Comparison of ENCODE assay signal across 1 cellular context in the genomic region with DNA sequence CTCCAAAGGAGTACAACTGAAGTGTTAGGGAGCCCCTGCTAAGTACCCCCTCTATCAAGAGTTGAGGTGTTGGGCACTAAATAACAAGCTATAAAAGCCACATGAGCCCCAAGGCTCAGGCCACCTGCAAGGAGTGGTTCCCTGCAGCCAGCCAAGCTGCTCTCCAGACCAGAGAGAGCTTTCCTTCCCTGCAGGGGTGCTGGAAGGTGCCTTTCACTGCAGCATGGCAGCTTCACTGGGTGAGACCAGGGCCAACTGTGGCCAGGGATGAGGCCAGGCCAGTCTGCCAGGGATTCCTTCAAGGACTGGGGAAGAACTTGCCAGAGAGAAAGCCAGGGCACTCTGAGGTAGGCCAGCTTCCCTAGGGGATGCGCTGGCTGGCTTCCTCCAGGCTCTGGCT.
TF ChIP-seq lines count a peak whose summit lies in the region.

No MANE protein-coding gene starts in this region.

TF ChIP-seq in GM23338, 12 proteins besides CTCF, POLR2A, EP300 and RAD21 (continued from another document):
- TF ChIP-seq, protein P1, sequence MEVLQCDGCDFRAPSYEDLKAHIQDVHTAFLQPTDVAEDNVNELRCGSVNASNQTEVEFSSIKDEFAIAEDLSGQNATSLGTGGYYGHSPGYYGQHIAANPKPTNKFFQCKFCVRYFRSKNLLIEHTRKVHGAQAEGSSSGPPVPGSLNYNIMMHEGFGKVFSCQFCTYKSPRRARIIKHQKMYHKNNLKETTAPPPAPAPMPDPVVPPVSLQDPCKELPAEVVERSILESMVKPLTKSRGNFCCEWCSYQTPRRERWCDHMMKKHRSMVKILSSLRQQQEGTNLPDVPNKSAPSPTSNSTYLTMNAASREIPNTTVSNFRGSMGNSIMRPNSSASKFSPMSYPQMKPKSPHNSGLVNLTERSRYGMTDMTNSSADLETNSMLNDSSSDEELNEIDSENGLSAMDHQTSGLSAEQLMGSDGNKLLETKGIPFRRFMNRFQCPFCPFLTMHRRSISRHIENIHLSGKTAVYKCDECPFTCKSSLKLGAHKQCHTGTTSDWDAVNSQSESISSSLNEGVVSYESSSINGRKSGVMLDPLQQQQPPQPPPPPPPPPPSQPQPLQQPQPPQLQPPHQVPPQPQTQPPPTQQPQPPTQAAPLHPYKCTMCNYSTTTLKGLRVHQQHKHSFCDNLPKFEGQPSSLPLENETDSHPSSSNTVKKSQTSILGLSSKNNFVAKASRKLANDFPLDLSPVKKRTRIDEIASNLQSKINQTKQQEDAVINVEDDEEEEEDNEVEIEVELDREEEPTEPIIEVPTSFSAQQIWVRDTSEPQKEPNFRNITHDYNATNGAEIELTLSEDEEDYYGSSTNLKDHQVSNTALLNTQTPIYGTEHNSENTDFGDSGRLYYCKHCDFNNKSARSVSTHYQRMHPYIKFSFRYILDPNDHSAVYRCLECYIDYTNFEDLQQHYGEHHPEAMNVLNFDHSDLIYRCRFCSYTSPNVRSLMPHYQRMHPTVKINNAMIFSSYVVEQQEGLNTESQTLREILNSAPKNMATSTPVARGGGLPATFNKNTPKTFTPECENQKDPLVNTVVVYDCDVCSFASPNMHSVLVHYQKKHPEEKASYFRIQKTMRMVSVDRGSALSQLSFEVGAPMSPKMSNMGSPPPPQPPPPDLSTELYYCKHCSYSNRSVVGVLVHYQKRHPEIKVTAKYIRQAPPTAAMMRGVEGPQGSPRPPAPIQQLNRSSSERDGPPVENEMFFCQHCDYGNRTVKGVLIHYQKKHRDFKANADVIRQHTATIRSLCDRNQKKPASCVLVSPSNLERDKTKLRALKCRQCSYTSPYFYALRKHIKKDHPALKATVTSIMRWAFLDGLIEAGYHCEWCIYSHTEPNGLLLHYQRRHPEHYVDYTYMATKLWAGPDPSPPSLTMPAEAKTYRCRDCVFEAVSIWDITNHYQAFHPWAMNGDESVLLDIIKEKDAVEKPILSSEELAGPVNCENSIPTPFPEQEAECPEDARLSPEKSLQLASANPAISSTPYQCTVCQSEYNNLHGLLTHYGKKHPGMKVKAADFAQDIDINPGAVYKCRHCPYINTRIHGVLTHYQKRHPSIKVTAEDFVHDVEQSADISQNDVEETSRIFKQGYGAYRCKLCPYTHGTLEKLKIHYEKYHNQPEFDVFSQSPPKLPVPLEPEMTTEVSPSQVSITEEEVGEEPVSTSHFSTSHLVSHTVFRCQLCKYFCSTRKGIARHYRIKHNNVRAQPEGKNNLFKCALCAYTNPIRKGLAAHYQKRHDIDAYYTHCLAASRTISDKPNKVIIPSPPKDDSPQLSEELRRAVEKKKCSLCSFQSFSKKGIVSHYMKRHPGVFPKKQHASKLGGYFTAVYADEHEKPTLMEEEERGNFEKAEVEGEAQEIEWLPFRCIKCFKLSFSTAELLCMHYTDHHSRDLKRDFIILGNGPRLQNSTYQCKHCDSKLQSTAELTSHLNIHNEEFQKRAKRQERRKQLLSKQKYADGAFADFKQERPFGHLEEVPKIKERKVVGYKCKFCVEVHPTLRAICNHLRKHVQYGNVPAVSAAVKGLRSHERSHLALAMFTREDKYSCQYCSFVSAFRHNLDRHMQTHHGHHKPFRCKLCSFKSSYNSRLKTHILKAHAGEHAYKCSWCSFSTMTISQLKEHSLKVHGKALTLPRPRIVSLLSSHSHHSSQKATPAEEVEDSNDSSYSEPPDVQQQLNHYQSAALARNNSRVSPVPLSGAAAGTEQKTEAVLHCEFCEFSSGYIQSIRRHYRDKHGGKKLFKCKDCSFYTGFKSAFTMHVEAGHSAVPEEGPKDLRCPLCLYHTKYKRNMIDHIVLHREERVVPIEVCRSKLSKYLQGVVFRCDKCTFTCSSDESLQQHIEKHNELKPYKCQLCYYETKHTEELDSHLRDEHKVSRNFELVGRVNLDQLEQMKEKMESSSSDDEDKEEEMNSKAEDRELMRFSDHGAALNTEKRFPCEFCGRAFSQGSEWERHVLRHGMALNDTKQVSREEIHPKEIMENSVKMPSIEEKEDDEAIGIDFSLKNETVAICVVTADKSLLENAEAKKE (CRISPR knock-in tag; IDR thresholded peaks at IDR 0.05): no peak
- TF ChIP-seq ZNF331 (CRISPR knock-in tag; IDR thresholded peaks at IDR 0.05; ENCODE audit: low read depth) (no peak), ZNF114 (CRISPR knock-in tag; IDR thresholded peaks at IDR 0.05) (no peak), NANOG (IDR thresholded peaks at IDR 0.05; ENCODE audit: borderline replicate concordance) (no peak)
- TF ChIP-seq, protein P2, sequence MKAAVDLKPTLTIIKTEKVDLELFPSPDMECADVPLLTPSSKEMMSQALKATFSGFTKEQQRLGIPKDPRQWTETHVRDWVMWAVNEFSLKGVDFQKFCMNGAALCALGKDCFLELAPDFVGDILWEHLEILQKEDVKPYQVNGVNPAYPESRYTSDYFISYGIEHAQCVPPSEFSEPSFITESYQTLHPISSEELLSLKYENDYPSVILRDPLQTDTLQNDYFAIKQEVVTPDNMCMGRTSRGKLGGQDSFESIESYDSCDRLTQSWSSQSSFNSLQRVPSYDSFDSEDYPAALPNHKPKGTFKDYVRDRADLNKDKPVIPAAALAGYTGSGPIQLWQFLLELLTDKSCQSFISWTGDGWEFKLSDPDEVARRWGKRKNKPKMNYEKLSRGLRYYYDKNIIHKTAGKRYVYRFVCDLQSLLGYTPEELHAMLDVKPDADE (IDR thresholded peaks at IDR 0.05): no peak
TF ChIP-seq in GM23338: peak in this region for 0.
